Comparison of ENCODE assay signal across 18 cellular contexts in genomic region chr2:172279843-172280242, GRCh38.
"Had no signal": no experiment of that assay in that cellular context is flagged by ENCODE, and none has a peak within 500 bp of the region (broad histone marks: within the 10 kb centered on the region; RNA-seq: fewer than 3 reads in every experiment).

No MANE protein-coding gene starts in this region.

- H3K4me1 Mint-ChIP-seq: immature natural killer cell had no signal

- H3K27ac Mint-ChIP-seq: activated naive CD4-positive, alpha-beta T cell treated with anti-CD3 and anti-CD28 coated beads, Interleukin-2, amount 50 U/mL, for 24 hours; endodermal cell; immature natural killer cell had no signal

- H3K9me3 Mint-ChIP-seq: activated naive CD4-positive, alpha-beta T cell treated with anti-CD3 and anti-CD28 coated beads, Interleukin-2, amount 50 U/mL, for 24 hours had no signal

- DNase-seq: activated CD4-positive, alpha-beta T cell treated with anti-CD3 and anti-CD28 coated beads, Interleukin-2, amount 50 U/mL, for 4 hours; activated effector memory CD4-positive, alpha-beta T cell treated with Interleukin-2 at 50 U/mL for 16 hours; activated T-cell treated with anti-CD3 and anti-CD28 coated beads, Interleukin-2, amount 50 U/mL, for 1 hour; amniotic stem cell; body of pancreas; endodermal cell; glutamatergic neuron; immature natural killer cell; left colon; naive thymus-derived CD8-positive, alpha-beta T cell; posterior cingulate gyrus; right cardiac atrium; stimulated activated CD4-positive, alpha-beta T cell treated with anti-CD3 and anti-CD28 coated beads, Interleukin-2, amount 100 ng/mL, for 24 hours; stimulated activated naive CD4-positive, alpha-beta T cell; substantia nigra; T-helper 2 cell; transverse colon had no signal

- H3K4me3 Mint-ChIP-seq: activated naive CD4-positive, alpha-beta T cell treated with anti-CD3 and anti-CD28 coated beads, Interleukin-2, amount 50 U/mL, for 24 hours; endodermal cell; immature natural killer cell; naive thymus-derived CD8-positive, alpha-beta T cell had no signal
